8 cellular contexts compared by ENCODE assay signal in the genomic region with DNA sequence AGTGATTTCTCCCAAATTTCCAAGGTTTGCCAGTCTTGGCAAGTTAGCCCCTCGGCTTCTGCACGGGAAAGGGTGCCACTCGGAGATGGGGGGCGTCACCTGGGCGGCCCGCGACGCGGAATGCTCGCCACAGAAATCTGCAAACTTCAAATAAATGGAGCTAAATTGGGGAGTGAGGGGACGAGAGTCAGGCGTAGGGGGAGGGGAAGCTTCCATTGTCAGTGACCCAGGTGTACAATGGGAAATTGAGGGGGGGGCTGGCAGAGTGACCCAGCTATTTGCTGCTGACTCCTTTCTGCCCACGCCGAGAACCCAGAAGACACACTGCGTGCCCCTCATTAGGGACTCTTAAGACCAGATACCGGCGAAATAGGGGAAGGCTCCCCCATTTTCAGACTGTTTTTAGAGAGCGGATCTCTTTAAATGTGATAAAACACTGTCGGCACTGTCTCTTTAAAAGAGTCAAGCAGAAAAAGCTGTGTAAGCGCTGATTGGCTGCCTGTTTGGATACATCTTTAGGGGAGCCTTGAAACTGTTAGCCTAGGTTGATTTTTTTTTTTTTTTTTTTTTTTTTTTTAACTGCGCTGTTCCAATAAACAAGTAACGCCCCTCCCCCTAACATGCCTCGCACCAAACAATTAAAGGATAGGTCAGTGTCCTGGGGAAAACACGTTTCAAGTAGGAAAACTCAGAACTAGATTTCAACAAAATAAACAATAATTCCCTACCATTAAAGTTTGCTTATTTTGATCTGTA. TPM values are rescaled to one million over a fixed set of nuclear protein-coding genes. Genes with fewer than 3 reads are reported as not detected.
DNase-seq lines count a peak whose midpoint lies in the region; ATAC-seq, FAIRE-seq and TF ChIP-seq lines count a peak whose summit lies in the region.

No MANE protein-coding gene starts in this region.

- in situ Hi-C loops in K562 (cut with MboI), result loop anchor here (5.0 kb wide), 1 partner anchor 80 kb away; no protein-coding TSS in a partner anchor

- WGBS in K562 (ENCODE audit: insufficient coverage, low coverage, missing lambda C conversion rate), result under 1% methylated on average over 24 of the region's 24 CpGs

- H3K4me2 ChIP-seq in K562 (ENCODE audit: insufficient read depth, low read length), result peak overlapping the region; percentile 86

- CTCF ChIA-PET in K562 (lab: Yijun Ruan, JAX; ENCODE audit: low intra/inter-chr PET ratio), result interaction anchor here (0.6 to 5.0 kb wide), 3 partner anchors 45 to 124 kb away, joined by 4 to 34 read pairs (median 4); no protein-coding TSS in a partner anchor

- peak overlapping the region; percentile 97 for H3K27ac Mint-ChIP-seq in progenitor cell of endocrine pancreas

- peaks cover 50% of the 10 kb centered on the region for H3K4me1 Mint-ChIP-seq in progenitor cell of endocrine pancreas (ENCODE audit: low read depth)

- peak; percentile 24 for ATAC-seq in HG02588 (IDR thresholded peaks at IDR 0.05; ENCODE audit: unreplicated experiment)
- ATAC-seq in K562, result peak; percentile 45
- ATAC-seq in GM19023 (IDR thresholded peaks at IDR 0.05; ENCODE audit: unreplicated experiment), result no peak

- H2AFZ ChIP-seq in K562 (ENCODE audit: low read depth, low read length), result peak overlapping the region; percentile 84

- no peaks in the 10 kb centered on the region for H3K9me3 ChIP-seq in K562 (replicated peaks; ENCODE audit: control insufficient read depth, insufficient read depth, low read depth, low read length)

- peaks cover 68 to 70% of the 10 kb centered on the region in 2 experiments for H3K4me1 ChIP-seq in K562 (replicated peaks in 1 of 2; ENCODE audit: control insufficient read depth in 2 of 2, insufficient read depth in 2 of 2, low read length in 2 of 2)

- peaks cover 22% of the 10 kb centered on the region for H4K20me1 ChIP-seq in K562 (replicated peaks; ENCODE audit: control insufficient read depth, insufficient read depth, low read length)

- peaks cover 12% of the 10 kb centered on the region for H3K36me3 Mint-ChIP-seq in progenitor cell of endocrine pancreas (ENCODE audit: insufficient read depth)

- H3K9me1 ChIP-seq in K562 (ENCODE audit: control insufficient read depth, insufficient read depth, low read length), result no peaks in the 10 kb centered on the region

- H3K27ac ChIP-seq in K562 (ENCODE audit: extremely low read depth, low read depth, low read length), result peak overlapping the region; percentile 97

- peak; percentile 64 for TF ChIP-seq POLR2A in K562 (conservative IDR thresholded peaks at IDR 0.05)

- no peak for FAIRE-seq in K562 (lab: Jason Lieb, UNC)

- POLR2A ChIA-PET in K562 (lab: Yijun Ruan, JAX), result interaction anchor here (0.6 to 2.3 kb wide), 18 partner anchors 8 to 627 kb away, joined by 3 to 24 read pairs (median 4); a partner anchor contains a TSS

- peak overlapping the region; percentile 87 for H3K4me3 Mint-ChIP-seq in progenitor cell of endocrine pancreas (ENCODE audit: low read depth)

- TSS peak; percentile 54 for BruUV-seq in K562 (replicated peaks; lab: Mats Ljungman, UMichigan)

- peak; percentile 93 for TF ChIP-seq EP300 in K562 (IDR thresholded peaks at IDR 0.05; ENCODE audit: low read length)

- H3K27me3 ChIP-seq in K562 (ENCODE audit: control insufficient read depth in 2 of 2, insufficient read depth in 2 of 2, low read length in 2 of 2), result no peaks in the 10 kb centered on the region

- intact Hi-C loops in K562 (cut with micrococcal nuclease), result loop anchor here (1.0 to 2.0 kb wide), 4 partner anchors 51 to 134 kb away; no protein-coding TSS in a partner anchor

- H3K27me3 Mint-ChIP-seq in progenitor cell of endocrine pancreas, result no peaks in the 10 kb centered on the region

- H3K9me3 Mint-ChIP-seq in progenitor cell of endocrine pancreas (ENCODE audit: low read depth), result no peaks in the 10 kb centered on the region

- peak; percentile 92 for DNase-seq in EH (ENCODE audit: low read depth)
- peak; percentile 80 to 91 for DNase-seq in NCI-H2081 (lab: John Stamatoyannopoulos, UW)
- peak; percentile 50 for DNase-seq in T-helper 9 cell
- peak; percentile 81 to 94 (median 86) for DNase-seq in K562 (ENCODE audit: extremely low read depth in 1 of 4, low spot score in 3 of 4)
- DNase-seq in hepatic stellate cell (ENCODE audit: low spot score), result peak; percentile 93
- peak; percentile 47 for DNase-seq in progenitor cell of endocrine pancreas (ENCODE audit: low spot score, unreplicated experiment)

- peaks cover 20% of the 10 kb centered on the region for H3K36me3 ChIP-seq in K562 (ENCODE audit: control insufficient read depth, insufficient read depth, low read length)

- peak in 1 of 2 experiments; percentile 27 for TF ChIP-seq RAD21 in K562 (CRISPR knock-in tag; conservative IDR thresholded peaks at IDR 0.05 in 1 of 2, IDR thresholded peaks at IDR 0.05 in 1 of 2)

- H3K79me2 ChIP-seq in K562 (ENCODE audit: control insufficient read depth, insufficient read depth, low read length), result peaks cover 34% of the 10 kb centered on the region

- H3K9ac ChIP-seq in K562 (ENCODE audit: insufficient read depth in 1 of 2, low read depth in 2 of 2, low read length in 2 of 2), result peak overlapping the region; percentile 84 to 90

- peak overlapping the region; percentile 73 for H3K4me3 ChIP-seq in K562

- TF ChIP-seq CTCF in K562 (IDR thresholded peaks at IDR 0.05 in 2 of 3, conservative IDR thresholded peaks at IDR 0.05 in 1 of 3; ENCODE audit: insufficient read depth in 2 of 3, low read depth in 1 of 3, low read length in 3 of 3) (0 out of 6 replicates have a peak, but pooled peaks of 1 of the 3 experiments have one; percentile 2), progenitor cell of endocrine pancreas (IDR thresholded peaks at IDR 0.05; ENCODE audit: unreplicated experiment) (no peak)

TF ChIP-seq in K562, 482 proteins besides CTCF, POLR2A, EP300 and RAD21 (continues in another document):
- TF ChIP-seq FOXK1 (CRISPR knock-in tag; IDR thresholded peaks at IDR 0.05; ENCODE audit: borderline replicate concordance) (no peak), NCOR1 (IDR thresholded peaks at IDR 0.05) (peak; percentile 64), ZNF644 (tag; IDR thresholded peaks at IDR 0.05; ENCODE audit: low read depth) (no peak)
- TF ChIP-seq, protein P1, sequence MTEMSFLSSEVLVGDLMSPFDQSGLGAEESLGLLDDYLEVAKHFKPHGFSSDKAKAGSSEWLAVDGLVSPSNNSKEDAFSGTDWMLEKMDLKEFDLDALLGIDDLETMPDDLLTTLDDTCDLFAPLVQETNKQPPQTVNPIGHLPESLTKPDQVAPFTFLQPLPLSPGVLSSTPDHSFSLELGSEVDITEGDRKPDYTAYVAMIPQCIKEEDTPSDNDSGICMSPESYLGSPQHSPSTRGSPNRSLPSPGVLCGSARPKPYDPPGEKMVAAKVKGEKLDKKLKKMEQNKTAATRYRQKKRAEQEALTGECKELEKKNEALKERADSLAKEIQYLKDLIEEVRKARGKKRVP (CRISPR knock-in tag; IDR thresholded peaks at IDR 0.05), result no peak

RNA-seq across cellular contexts. Expression of a gene that starts 1.2 kb away (rescaled TPM):
- total RNA-seq in K562 (2011; cell fraction: chromatin; rRNA removed; ENCODE audit: low replicate concordance), result 55.7 and 82.4 TPM in 2 replicates
- 34.6 and 49.5 TPM in 2 replicates for total RNA-seq in K562 (2011; cell fraction: nucleolus; rRNA removed)
- total RNA-seq in K562 (2011; cell fraction: nucleoplasm; rRNA removed), result 48.8 and 81.9 TPM in 2 replicates
- total RNA-seq in K562 (2014; rRNA removed) (23.8 and 36.9 TPM in 2 replicates), K562 (2014; rRNA removed; fragmentation: Illumina TruSeq; extraction: Trizol) (33.8 and 44.0 TPM in 2 replicates), K562 (2015; rRNA removed; fragmentation: Illumina TruSeq; extraction: Trizol) (39.8 and 45.1 TPM in 2 replicates), K562 (2021) (102 and 106 TPM in 2 replicates), progenitor cell of endocrine pancreas (149 and 161 TPM in 2 replicates)
- polyA plus RNA-seq in K562 (2011; rRNA removed) (17.6 and 43.9 TPM in 2 replicates), K562 (2014; fragmentation: Illumina TruSeq; extraction: Trizol) (107 and 108 TPM in 2 replicates), K562 (2014; fragmentation: Nextera tagmentation; extraction: Ambion mirVana) (1 to 10 TPM; 8.7 TPM), K562 (2014; rRNA removed) (51.4 and 68.8 TPM in 2 replicates)
- polyA plus RNA-seq in K562 (2011; cell fraction: cytosol; rRNA removed), result 18.4 and 40.7 TPM in 2 replicates
- 39.0 and 40.4 TPM in 2 replicates for polyA plus RNA-seq in K562 (2011; cell fraction: nucleus; rRNA removed)
- polyA plus RNA-seq in K562 (2012), result 79.9 and 107 TPM in 2 replicates
- polyA minus RNA-seq in K562 (2011; rRNA and poly(A)+ RNA removed), result 13.2 and 17.4 TPM in 2 replicates
- polyA minus RNA-seq in K562 (2011; cell fraction: cytosol; rRNA and poly(A)+ RNA removed), result 21.6 and 33.8 TPM in 2 replicates
- 9.7 and 14.1 TPM in 2 replicates for polyA minus RNA-seq in K562 (2011; cell fraction: nucleus; rRNA and poly(A)+ RNA removed)
